8 cellular contexts compared by ENCODE assay signal in the genomic region with DNA sequence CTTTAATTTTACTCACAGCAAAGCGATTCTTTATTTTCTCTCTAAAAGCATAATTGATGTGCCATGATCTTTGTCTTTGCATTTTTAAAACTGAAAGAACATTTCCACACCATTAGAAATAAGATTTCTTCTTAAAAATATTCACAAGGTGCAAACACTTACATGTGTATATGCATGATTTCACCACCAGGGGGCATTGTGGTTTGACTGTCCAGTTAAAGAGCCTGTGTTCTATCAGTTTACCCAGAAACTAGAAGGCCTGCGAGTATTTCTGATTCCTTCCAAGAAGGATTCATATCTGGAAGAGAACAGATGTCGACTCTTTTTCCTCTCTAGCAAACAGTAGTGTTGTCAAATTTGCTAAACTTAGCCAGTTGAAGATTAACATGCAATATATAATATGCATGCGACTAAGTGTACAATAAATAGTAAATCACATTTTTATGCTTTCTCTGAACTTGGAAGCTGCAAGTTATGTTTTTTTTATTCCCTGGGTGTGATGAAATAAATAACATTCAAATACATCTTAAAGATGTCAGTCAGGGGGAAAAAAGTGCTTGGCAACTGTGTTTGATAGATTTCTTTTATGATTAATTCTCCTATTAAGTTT.
DNase-seq lines count a peak whose midpoint lies in the region; ATAC-seq and TF ChIP-seq lines count a peak whose summit lies in the region.

No MANE protein-coding gene starts in this region.

- no peaks in the 10 kb centered on the region for H4K20me1 ChIP-seq in KMS-11 (ENCODE audit: insufficient read depth)

- H3K4me3 ChIP-seq in KMS-11 (IDR thresholded peaks at IDR 0.05; ENCODE audit: insufficient read depth, low read depth, low read length) = no peak overlapping the region
- H3K4me3 ChIP-seq in lung = no peak overlapping the region
- no peak overlapping the region for H3K4me3 ChIP-seq in thoracic aorta

- H3K9me3 ChIP-seq in lung (ENCODE audit: control insufficient read depth in 2 of 2, insufficient read depth in 1 of 2, low read length in 1 of 2) = no peaks in the 10 kb centered on the region
- H3K9me3 ChIP-seq in thoracic aorta = no peaks in the 10 kb centered on the region

- H3K36me3 Mint-ChIP-seq in T-cell = no peaks in the 10 kb centered on the region

- no peaks in the 10 kb centered on the region for H3K27me3 Mint-ChIP-seq in T-cell

- no peaks in the 10 kb centered on the region for H3K9me3 Mint-ChIP-seq in T-cell

- CTCF ChIA-PET in T-cell (lab: Charles Lee) = interaction anchor here (0.6 to 1.4 kb wide), 4 partner anchors 20 to 1792 kb away, joined by 3 to 5 read pairs (median 4); no protein-coding TSS in a partner anchor

- H3K79me2 ChIP-seq in KMS-11 (ENCODE audit: insufficient read depth, low read depth) = no peaks in the 10 kb centered on the region

- H3K27me3 ChIP-seq in KMS-11 (ENCODE audit: insufficient read depth, low read depth) = no peaks in the 10 kb centered on the region
- no peaks in the 10 kb centered on the region for H3K27me3 ChIP-seq in lung (ENCODE audit: control insufficient read depth, insufficient read depth)
- no peaks in the 10 kb centered on the region for H3K27me3 ChIP-seq in thoracic aorta (replicated peaks; ENCODE audit: insufficient read depth)

- no peaks in the 10 kb centered on the region for H3K36me3 ChIP-seq in KMS-11 (ENCODE audit: insufficient read depth)
- H3K36me3 ChIP-seq in lung (ENCODE audit: control insufficient read depth in 2 of 2, insufficient read depth in 2 of 2, low read length in 2 of 2) = no peaks in the 10 kb centered on the region
- no peaks in the 10 kb centered on the region for H3K36me3 ChIP-seq in thoracic aorta

- POLR2A ChIA-PET in T-cell (lab: Charles Lee) = no interaction called here

- H3K4me1 ChIP-seq in KMS-11 (ENCODE audit: low read depth, poor library complexity, severe bottlenecking) (no peaks in the 10 kb centered on the region), lung (ENCODE audit: control insufficient read depth in 2 of 2, insufficient read depth in 2 of 2, low read length in 2 of 2) (peaks cover 0 to 6% of the 10 kb centered on the region in 2 donors), thoracic aorta (ENCODE audit: control insufficient read depth in 1 of 2, low read depth in 2 of 2) (peaks cover 5 to 23% of the 10 kb centered on the region in 2 donors)

- H3K27ac ChIP-seq in KMS-11 = no peak overlapping the region
- H3K27ac ChIP-seq in lung (ENCODE audit: low read depth in 1 of 2, low read length in 1 of 2) = no peak overlapping the region
- H3K27ac ChIP-seq in thoracic aorta = no peak overlapping the region

- no peak overlapping the region for H3K4me3 Mint-ChIP-seq in T-cell

- H3K27ac Mint-ChIP-seq in T-cell = no peak overlapping the region

- H3K4me2 ChIP-seq in KMS-11 = no peak overlapping the region

- H3K4me1 Mint-ChIP-seq in T-cell = no peaks in the 10 kb centered on the region

- WGBS in lung, 2 donors = 39 to 48% methylated on average over 4 of the region's 4 CpGs

- DNase-seq in NCI-H2171 treated with DMSO at 0.1 percent for 48 hours (lab: John Stamatoyannopoulos, UW) (peak; percentile 62), NCI-H2171 (lab: John Stamatoyannopoulos, UW) (no peak), T-cell (peak in 23 of 34 experiments; percentile 2 to 42 (median 17)), cerebellum (ENCODE audit: low spot score) (peak; percentile 66), lung (ENCODE audit: low spot score) (peak; percentile 62), thoracic aorta (ENCODE audit: low spot score) (peak; percentile 17), AG08396 (ENCODE audit: low spot score) (no peak)

- TF ChIP-seq CTCF in KMS-11 (conservative IDR thresholded peaks at IDR 0.05; ENCODE audit: low read depth, low read length) = peak; percentile 62
- TF ChIP-seq CTCF in lung (IDR thresholded peaks at IDR 0.05; ENCODE audit: control extremely low read depth, extremely low read depth) = peak; percentile 62
- TF ChIP-seq CTCF in thoracic aorta (IDR thresholded peaks at IDR 0.05) = peak; percentile 82

- no peak overlapping the region for H2AFZ ChIP-seq in KMS-11 (ENCODE audit: low read depth)

- ATAC-seq in T-cell (replicated peaks in 1 of 4) = no peak
- ATAC-seq in lung (ENCODE audit: insufficient read depth, low FRiP score) = no peak
- ATAC-seq in thoracic aorta (ENCODE audit: insufficient number of reproducible peaks, low FRiP score, low read depth) = no peak

- no peak overlapping the region for H3K9ac ChIP-seq in KMS-11

Comparison
In these comparisons a context has a peak if more than half of its experiments do, and no peak if none do; other contexts are left out.
1. DNase-seq: peak in NCI-H2171 treated with DMSO at 0.1 percent for 48 hours (single experiment), T-cell (23 of 34), cerebellum (single experiment), lung (single experiment) and thoracic aorta (single experiment); none in NCI-H2171 (single experiment) and AG08396 (single experiment).
2. Peak in every context shown above with its lines, with median percentiles within 50 percentile points of each other: CTCF ChIP-seq.